Comparison of ENCODE assay signal across 8 cellular contexts in the genomic region with DNA sequence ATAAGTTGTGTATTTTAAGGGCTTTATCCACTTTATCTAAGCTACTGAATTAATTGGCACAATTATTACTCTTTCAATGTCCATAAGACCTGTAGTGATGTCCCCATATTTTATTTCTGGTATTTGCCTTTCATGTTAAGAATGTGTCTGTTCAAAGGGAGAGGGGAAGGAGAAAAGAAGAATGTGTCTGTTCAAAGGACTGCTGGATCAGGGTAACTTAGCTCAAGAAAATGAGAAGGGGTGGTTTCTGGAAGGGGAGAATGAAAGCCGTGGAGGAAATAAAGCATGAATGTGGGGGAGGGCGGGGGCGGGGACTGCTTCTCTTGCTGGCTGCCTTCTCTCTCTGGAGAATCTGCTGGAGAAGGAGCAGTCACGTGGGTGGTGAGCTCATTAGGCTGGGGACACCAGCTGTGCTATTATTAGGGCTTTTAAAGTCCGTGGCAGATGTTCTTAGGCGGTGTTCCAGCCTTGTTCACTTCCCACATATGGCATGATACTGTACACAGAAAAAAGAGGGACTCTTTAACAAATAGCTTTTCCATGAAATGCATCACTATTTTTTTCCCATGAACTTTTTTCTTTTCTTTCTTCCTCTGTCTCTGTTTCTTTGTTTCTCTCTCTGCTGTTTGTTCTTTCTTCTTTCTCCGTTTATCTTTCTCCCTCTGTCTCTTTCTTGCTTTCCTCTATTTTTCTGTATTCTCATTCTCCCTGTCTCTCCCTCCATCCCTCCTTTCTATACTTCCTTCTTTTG.
DNase-seq lines count a peak whose midpoint lies in the region; ATAC-seq, FAIRE-seq and TF ChIP-seq lines count a peak whose summit lies in the region.

No MANE protein-coding gene starts in this region.

- TF ChIP-seq EP300 in HepG2 (IDR thresholded peaks at IDR 0.05; ENCODE audit: low read depth in 2 of 2, low read length in 2 of 2) (no peak), HepG2 (CRISPR knock-in tag; IDR thresholded peaks at IDR 0.05; ENCODE audit: borderline replicate concordance) (no peak), stomach (IDR thresholded peaks at IDR 0.05) (peak; percentile 49)

- peaks cover 60% of the 10 kb centered on the region for H3K4me1 ChIP-seq in HepG2 (ENCODE audit: insufficient read depth, low read length)
- H3K4me1 ChIP-seq in stomach, result peaks cover 36 to 75% (median 58%) of the 10 kb centered on the region in 4 donors

- BruUV-seq in Calu3 (replicated peaks; lab: Mats Ljungman, UMichigan) (no TSS peak), HepG2 (replicated peaks; lab: Mats Ljungman, UMichigan) (no TSS peak)

- TF ChIP-seq POLR2A in HepG2 (IDR thresholded peaks at IDR 0.05; ENCODE audit: insufficient read depth in 1 of 2, low read depth in 2 of 2, low read length in 2 of 2) (no peak), stomach (IDR thresholded peaks at IDR 0.05) (no peak)

- peaks cover 75% of the 10 kb centered on the region for H3K79me2 ChIP-seq in HepG2 (ENCODE audit: insufficient read depth, low read length)

- H2AFZ ChIP-seq in HepG2 (ENCODE audit: low read length), result no peak overlapping the region

- H3K27ac Mint-ChIP-seq in Calu3 (ENCODE audit: unreplicated experiment), result peak overlapping the region; percentile 72

- no peak for FAIRE-seq in HepG2 (lab: Jason Lieb, UNC)

- no peaks in the 10 kb centered on the region for H3K27me3 Mint-ChIP-seq in Calu3 (ENCODE audit: unreplicated experiment)

- no peak for TF ChIP-seq RAD21 in HepG2 (CRISPR knock-in tag; IDR thresholded peaks at IDR 0.05)

- H3K9me3 Mint-ChIP-seq in Calu3 (ENCODE audit: low read depth, unreplicated experiment), result peaks cover 2% of the 10 kb centered on the region

- peak; percentile 72 for DNase-seq in Calu3
- DNase-seq in MG63, result peak; percentile 87
- DNase-seq in SHP77 (lab: John Stamatoyannopoulos, UW), result peak; percentile 89 to 93
- peak; percentile 90 for DNase-seq in ecto neural progenitor cell (ENCODE audit: low spot score)
- DNase-seq in HepG2 (ENCODE audit: low spot score), result no peak
- DNase-seq in stomach, result peak; percentile 79
- no peak for DNase-seq in ACHN

- no peaks in the 10 kb centered on the region for H3K36me3 Mint-ChIP-seq in Calu3 (ENCODE audit: insufficient read depth, unreplicated experiment)

- H3K9me3 ChIP-seq in MG63, result no peaks in the 10 kb centered on the region
- no peaks in the 10 kb centered on the region for H3K9me3 ChIP-seq in HepG2 (ENCODE audit: low read length)
- no peaks in the 10 kb centered on the region for H3K9me3 ChIP-seq in stomach

- TF ChIP-seq CTCF in Calu3 (IDR thresholded peaks at IDR 0.05; ENCODE audit: unreplicated experiment) (no peak), HepG2 (CRISPR knock-in tag; IDR thresholded peaks at IDR 0.05) (no peak), stomach (IDR thresholded peaks at IDR 0.05) (no peak)

- no peak overlapping the region for H3K9ac ChIP-seq in HepG2 (ENCODE audit: insufficient read depth, low read depth, low read length)

- peaks cover 42% of the 10 kb centered on the region for H3K4me1 Mint-ChIP-seq in Calu3 (ENCODE audit: low read depth, unreplicated experiment)

- CTCF ChIA-PET in Calu3 (lab: Charles Lee), result interaction anchor here (1.7 to 3.0 kb wide), 4 partner anchors 10 to 74 kb away, joined by 4 to 15 read pairs (median 10); no protein-coding TSS in a partner anchor
- CTCF ChIA-PET in HepG2 (lab: Yijun Ruan, JAX; ENCODE audit: low intra/inter-chr PET ratio, low total read pairs), result no interaction called here

- peaks cover 7% of the 10 kb centered on the region; the same call in 1 of the 2 replicates for H4K20me1 ChIP-seq in HepG2 (ENCODE audit: insufficient read depth, low read length)

- no peak overlapping the region for H3K4me3 ChIP-seq in MG63
- no peak overlapping the region for H3K4me3 ChIP-seq in HepG2 (replicated peaks in 1 of 3; ENCODE audit: insufficient read depth in 1 of 3, low read depth in 2 of 3, low read length in 3 of 3)
- H3K4me3 ChIP-seq in stomach, result peak overlapping the region in 1 of 4 donors; percentile 6

- in situ Hi-C loops in HepG2 (cut with HindIII; ENCODE audit: extremely low pct_ligation_motif_present, low pct_unique_long_range_greater_than_20kb), result no loop called here
- in situ Hi-C loops in ACHN (cut with HindIII; ENCODE audit: low pct_ligation_motif_present, low pct_unique_long_range_greater_than_20kb, low sequenced_read_pairs), result no loop called here

- intact Hi-C loops in Calu3 (cut with micrococcal nuclease; ENCODE audit: unreplicated experiment) (no loop called here), HepG2 (cut with micrococcal nuclease; ENCODE audit: unreplicated experiment) (no loop called here), stomach (cut with DNase I; ENCODE audit: low total_unique reads) (no loop called here)

- 45% methylated on average over 7 of the region's 7 CpGs for WGBS in HepG2 (ENCODE audit: low lambda C conversion rate)
- WGBS in stomach, 5 donors, result 2 to 7% (median 5%) methylated on average over 7 of the region's 7 CpGs

- ATAC-seq in GM21447 (IDR thresholded peaks at IDR 0.05; ENCODE audit: unreplicated experiment) (peak; percentile 61), HepG2 (peak; percentile 37; the same call in 1 of the 3 replicates)

- H3K36me3 ChIP-seq in MG63 (no peaks in the 10 kb centered on the region), HepG2 (replicated peaks in 1 of 2; ENCODE audit: control insufficient read depth in 1 of 2, insufficient read depth in 2 of 2, low read length in 2 of 2) (no peaks in the 10 kb centered on the region), stomach (no peaks in the 10 kb centered on the region)

- peak overlapping the region; percentile 8 for H3K27ac ChIP-seq in HepG2 (ENCODE audit: extremely low read length, insufficient read depth, low read length)
- H3K27ac ChIP-seq in stomach, result peak overlapping the region in 4 of 5 donors; percentile 72 to 90 (median 84)

- POLR2A ChIA-PET in HepG2 (lab: Yijun Ruan, JAX), result no interaction called here

- H3K4me2 ChIP-seq in HepG2 (ENCODE audit: low read depth, low read length), result peak overlapping the region; percentile 19; the same call in 1 of the 2 replicates

- H3K4me3 Mint-ChIP-seq in Calu3 (ENCODE audit: low read depth, unreplicated experiment), result peak overlapping the region; percentile 63

- H3K27me3 ChIP-seq in MG63, result no peaks in the 10 kb centered on the region
- no peaks in the 10 kb centered on the region for H3K27me3 ChIP-seq in HepG2 (ENCODE audit: control insufficient read depth in 1 of 2, insufficient read depth in 2 of 2, low read length in 2 of 2)
- H3K27me3 ChIP-seq in stomach, result no peaks in the 10 kb centered on the region

TF ChIP-seq in HepG2, 621 proteins besides CTCF, POLR2A, EP300 and RAD21:
- peak; percentile 83; the same call in 1 of the 2 replicates for TF ChIP-seq ZNF382 (CRISPR knock-in tag; IDR thresholded peaks at IDR 0.05; ENCODE audit: borderline replicate concordance)
- TF ChIP-seq, protein P1, sequence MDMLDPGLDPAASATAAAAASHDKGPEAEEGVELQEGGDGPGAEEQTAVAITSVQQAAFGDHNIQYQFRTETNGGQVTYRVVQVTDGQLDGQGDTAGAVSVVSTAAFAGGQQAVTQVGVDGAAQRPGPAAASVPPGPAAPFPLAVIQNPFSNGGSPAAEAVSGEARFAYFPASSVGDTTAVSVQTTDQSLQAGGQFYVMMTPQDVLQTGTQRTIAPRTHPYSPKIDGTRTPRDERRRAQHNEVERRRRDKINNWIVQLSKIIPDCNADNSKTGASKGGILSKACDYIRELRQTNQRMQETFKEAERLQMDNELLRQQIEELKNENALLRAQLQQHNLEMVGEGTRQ (IDR thresholded peaks at IDR 0.05; ENCODE audit: low read depth, low read length), result peak; percentile 57; the same call in 1 of the 2 replicates
- TF ChIP-seq, protein P1 (CRISPR knock-in tag; IDR thresholded peaks at IDR 0.05; ENCODE audit: borderline replicate concordance), result no peak; the same call in 1 of the 2 replicates
- no peak for TF ChIP-seq SRSF4 (IDR thresholded peaks at IDR 0.05; ENCODE audit: low read depth, low read length, poor library complexity, severe bottlenecking)

Comparison
In these comparisons a context has a peak if more than half of its experiments do, and no peak if none do; other contexts are left out.
1. DNase-seq: peak in Calu3 (single experiment), MG63 (single experiment), SHP77 (2 of 2), ecto neural progenitor cell (single experiment) and stomach (single experiment); none in HepG2 (single experiment) and ACHN (single experiment).